ENCODE assay signal across 10 cellular contexts in the genomic region with DNA sequence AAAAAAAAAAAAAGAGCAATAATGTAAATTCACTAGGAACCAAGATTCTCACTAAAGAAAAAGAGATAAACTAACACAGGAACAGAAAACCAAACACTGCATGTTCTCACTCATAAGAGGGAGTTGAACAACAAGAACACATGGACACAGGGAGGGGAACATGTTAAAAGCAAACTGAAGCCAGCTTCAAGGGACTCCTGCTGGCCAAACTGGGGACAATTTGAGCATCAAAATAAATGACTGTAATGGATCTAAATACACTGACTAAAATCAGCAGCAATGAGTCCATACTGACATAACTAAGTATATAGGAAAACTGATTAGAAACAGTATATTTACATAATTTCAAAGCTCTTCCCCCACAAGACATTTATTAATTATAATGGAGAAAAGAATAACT.
DNase-seq lines count a peak whose midpoint lies in the region; ATAC-seq and TF ChIP-seq lines count a peak whose summit lies in the region.
"Had no signal": no experiment of that assay in that cellular context is flagged by ENCODE, and none has a peak within 500 bp of the region (broad histone marks: within the 10 kb centered on the region; RNA-seq: fewer than 3 reads in every experiment).

No MANE protein-coding gene starts in this region.

- H2BK5ac ChIP-seq in mesenchymal stem cell (ENCODE audit: low read depth, low read length, poor library complexity, severe bottlenecking) = no peak overlapping the region

- ATAC-seq in SK-N-SH treated with all-trans-retinoic acid at 6 μM for 48 hours = peak; percentile 67
- ATAC-seq in GM19452 (IDR thresholded peaks at IDR 0.05; ENCODE audit: unreplicated experiment) = no peak
- ATAC-seq in HG03280 (IDR thresholded peaks at IDR 0.05; ENCODE audit: unreplicated experiment) = no peak

- H3K23ac ChIP-seq in mesenchymal stem cell (ENCODE audit: low read length in 2 of 2) = no peak overlapping the region

- no peak overlapping the region for H3K4ac ChIP-seq in mesenchymal stem cell (ENCODE audit: low read depth in 1 of 2, low read length in 2 of 2)

- no peak overlapping the region for H3K18ac ChIP-seq in mesenchymal stem cell (ENCODE audit: low read depth in 1 of 2, low read length in 2 of 2)

- H2AK5ac ChIP-seq in mesenchymal stem cell (ENCODE audit: low read length, severe bottlenecking) = no peak overlapping the region

- no peak overlapping the region for H2BK120ac ChIP-seq in mesenchymal stem cell (ENCODE audit: low read depth, low read length)

- no peak overlapping the region for H3K27ac ChIP-seq in mesenchymal stem cell (ENCODE audit: low read length, poor library complexity, severe bottlenecking)
- H3K27ac ChIP-seq: skin epidermis had no signal

- H3K36me3 ChIP-seq in mesenchymal stem cell (ENCODE audit: control insufficient read depth in 1 of 2, insufficient read depth in 2 of 2, low read depth in 1 of 2, low read length in 2 of 2) = peaks cover 9 to 19% of the 10 kb centered on the region in 2 experiments

- H3K4me2 ChIP-seq in mesenchymal stem cell (ENCODE audit: low read length, poor library complexity, severe bottlenecking) = no peak overlapping the region

- no peak overlapping the region for H4K8ac ChIP-seq in mesenchymal stem cell (ENCODE audit: low read length)

- H2BK12ac ChIP-seq in mesenchymal stem cell (ENCODE audit: low read length in 2 of 2) = no peak overlapping the region

- peak; percentile 35 for DNase-seq in ELR (ENCODE audit: low read depth)
- no peak for DNase-seq in HFF-Myc (ENCODE audit: extremely low read depth, low read depth)
- DNase-seq in mesenchymal stem cell = peak; percentile 28
- no peak for DNase-seq in OCI-M2 (lab: John Stamatoyannopoulos, UW; ENCODE audit: unreplicated experiment)
- DNase-seq: NCI-H2107; stimulated activated CD8-positive, alpha-beta memory T cell treated with anti-CD3 and anti-CD28 coated beads, Interleukin-4, amount 100 ng/mL, for 48 hours had no signal

- no peak overlapping the region for H2BK15ac ChIP-seq in mesenchymal stem cell (ENCODE audit: low read depth, poor library complexity, severe bottlenecking)

- no peaks in the 10 kb centered on the region for H3K27me3 ChIP-seq in mesenchymal stem cell (ENCODE audit: control insufficient read depth in 1 of 2, insufficient read depth in 1 of 2, low read length in 2 of 2)

- H3K9ac ChIP-seq in mesenchymal stem cell (ENCODE audit: low read length) = no peak overlapping the region

- H3K79me1 ChIP-seq in mesenchymal stem cell (replicated peaks; ENCODE audit: low read length, poor library complexity, severe bottlenecking) = peaks cover 7% of the 10 kb centered on the region

- H4K91ac ChIP-seq in mesenchymal stem cell (ENCODE audit: low read length) = no peak overlapping the region

- no peak overlapping the region for H2AFZ ChIP-seq in mesenchymal stem cell (ENCODE audit: low read depth, low read length)

- peak; percentile 21 for TF ChIP-seq CTCF in HFF-Myc (IDR thresholded peaks at IDR 0.05; ENCODE audit: low read depth, low read length, missing control alignments)

- no peak overlapping the region for H3K4me3 ChIP-seq in HFF-Myc (replicated peaks; ENCODE audit: low read depth, low read length)
- H3K4me3 ChIP-seq in mesenchymal stem cell (ENCODE audit: insufficient read depth in 1 of 2, low read depth in 1 of 2, low read length in 2 of 2) = no peak overlapping the region
- H3K4me3 ChIP-seq: skin epidermis had no signal

- no peak overlapping the region for H3K14ac ChIP-seq in mesenchymal stem cell (ENCODE audit: low read length in 2 of 2)

- H3K9me3 ChIP-seq in mesenchymal stem cell (ENCODE audit: control insufficient read depth, low read length) = no peaks in the 10 kb centered on the region

- no peaks in the 10 kb centered on the region for H3K4me1 ChIP-seq in mesenchymal stem cell (ENCODE audit: control insufficient read depth, insufficient read depth, low read depth, low read length)

TF ChIP-seq in SK-N-SH treated with all-trans-retinoic acid at 6 μM for 48 hours, 23 proteins besides CTCF, POLR2A, EP300 and RAD21:
- TF ChIP-seq RARB (CRISPR knock-in tag; IDR thresholded peaks at IDR 0.05) (no peak), ESRRG (CRISPR knock-in tag; IDR thresholded peaks at IDR 0.05) (no peak), TOX (CRISPR knock-in tag; IDR thresholded peaks at IDR 0.05; ENCODE audit: borderline replicate concordance) (no peak), TCF4 (CRISPR knock-in tag; IDR thresholded peaks at IDR 0.05; ENCODE audit: borderline replicate concordance) (no peak), ZFP30 (CRISPR knock-in tag; IDR thresholded peaks at IDR 0.05) (no peak), GLIS3 (CRISPR knock-in tag; IDR thresholded peaks at IDR 0.05) (no peak), ISL1 (CRISPR knock-in tag; IDR thresholded peaks at IDR 0.05) (no peak), CSDC2 (CRISPR knock-in tag; IDR thresholded peaks at IDR 0.05) (no peak), ZNF8 (CRISPR knock-in tag; IDR thresholded peaks at IDR 0.05) (no peak), PPARA (CRISPR knock-in tag; IDR thresholded peaks at IDR 0.05; ENCODE audit: borderline replicate concordance) (no peak), OSR1 (CRISPR knock-in tag; IDR thresholded peaks at IDR 0.05) (no peak), ZC3H10 (CRISPR knock-in tag; IDR thresholded peaks at IDR 0.05) (no peak), SNAI2 (CRISPR knock-in tag; IDR thresholded peaks at IDR 0.05) (no peak)
- TF ChIP-seq, protein P1, sequence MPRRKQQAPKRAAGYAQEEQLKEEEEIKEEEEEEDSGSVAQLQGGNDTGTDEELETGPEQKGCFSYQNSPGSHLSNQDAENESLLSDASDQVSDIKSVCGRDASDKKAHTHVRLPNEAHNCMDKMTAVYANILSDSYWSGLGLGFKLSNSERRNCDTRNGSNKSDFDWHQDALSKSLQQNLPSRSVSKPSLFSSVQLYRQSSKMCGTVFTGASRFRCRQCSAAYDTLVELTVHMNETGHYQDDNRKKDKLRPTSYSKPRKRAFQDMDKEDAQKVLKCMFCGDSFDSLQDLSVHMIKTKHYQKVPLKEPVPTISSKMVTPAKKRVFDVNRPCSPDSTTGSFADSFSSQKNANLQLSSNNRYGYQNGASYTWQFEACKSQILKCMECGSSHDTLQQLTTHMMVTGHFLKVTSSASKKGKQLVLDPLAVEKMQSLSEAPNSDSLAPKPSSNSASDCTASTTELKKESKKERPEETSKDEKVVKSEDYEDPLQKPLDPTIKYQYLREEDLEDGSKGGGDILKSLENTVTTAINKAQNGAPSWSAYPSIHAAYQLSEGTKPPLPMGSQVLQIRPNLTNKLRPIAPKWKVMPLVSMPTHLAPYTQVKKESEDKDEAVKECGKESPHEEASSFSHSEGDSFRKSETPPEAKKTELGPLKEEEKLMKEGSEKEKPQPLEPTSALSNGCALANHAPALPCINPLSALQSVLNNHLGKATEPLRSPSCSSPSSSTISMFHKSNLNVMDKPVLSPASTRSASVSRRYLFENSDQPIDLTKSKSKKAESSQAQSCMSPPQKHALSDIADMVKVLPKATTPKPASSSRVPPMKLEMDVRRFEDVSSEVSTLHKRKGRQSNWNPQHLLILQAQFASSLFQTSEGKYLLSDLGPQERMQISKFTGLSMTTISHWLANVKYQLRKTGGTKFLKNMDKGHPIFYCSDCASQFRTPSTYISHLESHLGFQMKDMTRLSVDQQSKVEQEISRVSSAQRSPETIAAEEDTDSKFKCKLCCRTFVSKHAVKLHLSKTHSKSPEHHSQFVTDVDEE (CRISPR knock-in tag; IDR thresholded peaks at IDR 0.05) = no peak
- TF ChIP-seq, protein P2, sequence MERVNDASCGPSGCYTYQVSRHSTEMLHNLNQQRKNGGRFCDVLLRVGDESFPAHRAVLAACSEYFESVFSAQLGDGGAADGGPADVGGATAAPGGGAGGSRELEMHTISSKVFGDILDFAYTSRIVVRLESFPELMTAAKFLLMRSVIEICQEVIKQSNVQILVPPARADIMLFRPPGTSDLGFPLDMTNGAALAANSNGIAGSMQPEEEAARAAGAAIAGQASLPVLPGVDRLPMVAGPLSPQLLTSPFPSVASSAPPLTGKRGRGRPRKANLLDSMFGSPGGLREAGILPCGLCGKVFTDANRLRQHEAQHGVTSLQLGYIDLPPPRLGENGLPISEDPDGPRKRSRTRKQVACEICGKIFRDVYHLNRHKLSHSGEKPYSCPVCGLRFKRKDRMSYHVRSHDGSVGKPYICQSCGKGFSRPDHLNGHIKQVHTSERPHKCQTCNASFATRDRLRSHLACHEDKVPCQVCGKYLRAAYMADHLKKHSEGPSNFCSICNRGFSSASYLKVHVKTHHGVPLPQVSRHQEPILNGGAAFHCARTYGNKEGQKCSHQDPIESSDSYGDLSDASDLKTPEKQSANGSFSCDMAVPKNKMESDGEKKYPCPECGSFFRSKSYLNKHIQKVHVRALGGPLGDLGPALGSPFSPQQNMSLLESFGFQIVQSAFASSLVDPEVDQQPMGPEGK (CRISPR knock-in tag; IDR thresholded peaks at IDR 0.05; ENCODE audit: borderline replicate concordance) = no peak
- TF ChIP-seq, protein P3, sequence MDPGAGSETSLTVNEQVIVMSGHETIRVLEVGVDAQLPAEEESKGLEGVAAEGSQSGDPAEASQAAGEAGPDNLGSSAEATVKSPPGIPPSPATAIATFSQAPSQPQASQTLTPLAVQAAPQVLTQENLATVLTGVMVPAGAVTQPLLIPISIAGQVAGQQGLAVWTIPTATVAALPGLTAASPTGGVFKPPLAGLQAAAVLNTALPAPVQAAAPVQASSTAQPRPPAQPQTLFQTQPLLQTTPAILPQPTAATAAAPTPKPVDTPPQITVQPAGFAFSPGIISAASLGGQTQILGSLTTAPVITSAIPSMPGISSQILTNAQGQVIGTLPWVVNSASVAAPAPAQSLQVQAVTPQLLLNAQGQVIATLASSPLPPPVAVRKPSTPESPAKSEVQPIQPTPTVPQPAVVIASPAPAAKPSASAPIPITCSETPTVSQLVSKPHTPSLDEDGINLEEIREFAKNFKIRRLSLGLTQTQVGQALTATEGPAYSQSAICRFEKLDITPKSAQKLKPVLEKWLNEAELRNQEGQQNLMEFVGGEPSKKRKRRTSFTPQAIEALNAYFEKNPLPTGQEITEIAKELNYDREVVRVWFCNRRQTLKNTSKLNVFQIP (CRISPR knock-in tag; IDR thresholded peaks at IDR 0.05; ENCODE audit: borderline replicate concordance, low read depth) = no peak

Comparison
In these comparisons a context has a peak if more than half of its experiments do, and no peak if none do; other contexts are left out.
1. DNase-seq: peak in ELR (single experiment) and mesenchymal stem cell (single experiment); none in HFF-Myc (single experiment) and OCI-M2 (single experiment).